17 cellular contexts compared by ENCODE assay signal in genomic region chr3:126201168-126201567, GRCh38. TPM values are rescaled to one million over a fixed set of nuclear protein-coding genes. Genes with fewer than 3 reads are reported as not detected.
DNase-seq lines count a peak whose midpoint lies in the region; ATAC-seq and TF ChIP-seq lines count a peak whose summit lies in the region.
"Had no signal": no experiment of that assay in that cellular context is flagged by ENCODE, and none has a peak within 500 bp of the region (broad histone marks: within the 10 kb centered on the region; RNA-seq: fewer than 3 reads in every experiment).

No MANE protein-coding gene starts in this region.

- TF ChIP-seq CTCF in A673 (conservative IDR thresholded peaks at IDR 0.05; ENCODE audit: low read depth, low read length) (no peak), VCaP (conservative IDR thresholded peaks at IDR 0.05) (no peak), fibroblast of villous mesenchyme (IDR thresholded peaks at IDR 0.05; ENCODE audit: insufficient read depth, low read depth, low read length) (no peak), upper lobe of right lung (IDR thresholded peaks at IDR 0.05) (no peak)

- H3K4me1 ChIP-seq in A673 (ENCODE audit: insufficient read depth, low read length, poor library complexity, severe bottlenecking): peaks cover 46% of the 10 kb centered on the region
- H3K4me1 ChIP-seq in upper lobe of right lung: no peaks in the 10 kb centered on the region
- H3K4me1 ChIP-seq: HAP-1 had no signal

- CTCF ChIA-PET in A673 (lab: Charles Lee): no interaction called here

- H3K4me3 ChIP-seq in A673 (ENCODE audit: low read depth, low read length, poor library complexity, severe bottlenecking): no peak overlapping the region
- H3K4me3 ChIP-seq in fibroblast of villous mesenchyme (ENCODE audit: low read depth, low read length): no peak overlapping the region
- H3K4me3 ChIP-seq in upper lobe of right lung: no peak overlapping the region
- H3K4me3 ChIP-seq: BLaER1 treated with 17β-estradiol and CSF1 and Interleukin-3, amounts not matched to agents 10 nM and 100 nM; HAP-1 had no signal

- ATAC-seq in GM21360 (IDR thresholded peaks at IDR 0.05; ENCODE audit: unreplicated experiment) (no peak), upper lobe of right lung (no peak)

- H3K9me3 ChIP-seq in A673 (ENCODE audit: low read depth, low read length, poor library complexity, severe bottlenecking) (peaks cover 4% of the 10 kb centered on the region), upper lobe of right lung (no peaks in the 10 kb centered on the region)

- H3K27me3 ChIP-seq in A673 (replicated peaks; ENCODE audit: insufficient read depth, low read depth, low read length, poor library complexity) (no peaks in the 10 kb centered on the region), upper lobe of right lung (no peaks in the 10 kb centered on the region)
- H3K27me3 ChIP-seq: BLaER1 treated with 17β-estradiol and CSF1 and Interleukin-3, amounts not matched to agents 10 nM and 100 nM had no signal

- intact Hi-C loops in A673 (cut with micrococcal nuclease; ENCODE audit: unreplicated experiment) (no loop called here), upper lobe of right lung (cut with DNase I) (no loop called here)

- BruUV-seq in A673 (replicated peaks; lab: Mats Ljungman, UMichigan): no TSS peak

- POLR2A ChIA-PET in A673 (lab: Charles Lee; ENCODE audit: low non-redundant PET): no interaction called here

- H3K27ac ChIP-seq in A673 (ENCODE audit: low read depth, low read length, poor library complexity, severe bottlenecking) (peak overlapping the region; percentile 20), VCaP (peak overlapping the region; percentile 56), upper lobe of right lung (no peak overlapping the region)
- H3K27ac ChIP-seq: 22Rv1; BLaER1 treated with 17β-estradiol and CSF1 and Interleukin-3, amounts not matched to agents 10 nM and 100 nM had no signal

- H3K36me3 ChIP-seq in A673 (ENCODE audit: insufficient read depth, low read length, poor library complexity, severe bottlenecking) (no peaks in the 10 kb centered on the region), upper lobe of right lung (no peaks in the 10 kb centered on the region)
- H3K36me3 ChIP-seq: BLaER1 treated with 17β-estradiol and CSF1 and Interleukin-3, amounts not matched to agents 10 nM and 100 nM; HAP-1 had no signal

- DNase-seq in A673 (ENCODE audit: low spot score): peak; percentile 69
- DNase-seq in HT-29 (ENCODE audit: low spot score): peak; percentile 80
- peak; percentile 87 for DNase-seq in fibroblast of villous mesenchyme (ENCODE audit: low read depth)
- no peak for DNase-seq in hepatic stellate cell (ENCODE audit: low spot score)
- DNase-seq in upper lobe of right lung: no peak
- no peak for DNase-seq in cerebellar nuclear complex (lab: John Stamatoyannopoulos, UW)
- DNase-seq: AML-193, Calu3, DMS 273 treated with DMSO at 0.1 percent for 48 hours, GOT3 had no signal

RNA-seq across cellular contexts. Expression of gene ALDH1L1, which starts 20.8 kb away (rescaled TPM):
- total RNA-seq in A673 (2021) (16.9 and 17.1 TPM in 2 replicates), fibroblast of villous mesenchyme (0.32 and 3.9 TPM in 2 replicates), upper lobe of right lung (3.3 TPM)
- 4.9 and 7.4 TPM in 2 replicates for total RNA-seq in HT-29 (2014; rRNA removed; shearing (Covaris generic))
- total RNA-seq: CD4-positive, CD25-positive, alpha-beta regulatory T cell; G401 had no signal

Comparison
In these comparisons a context has a peak if more than half of its experiments do, and no peak if none do; other contexts are left out.
1. DNase-seq: peak in A673 (single experiment), HT-29 (single experiment) and fibroblast of villous mesenchyme (single experiment); none in hepatic stellate cell (single experiment), upper lobe of right lung (single experiment) and cerebellar nuclear complex (0 of 2).